In the genomic region with DNA sequence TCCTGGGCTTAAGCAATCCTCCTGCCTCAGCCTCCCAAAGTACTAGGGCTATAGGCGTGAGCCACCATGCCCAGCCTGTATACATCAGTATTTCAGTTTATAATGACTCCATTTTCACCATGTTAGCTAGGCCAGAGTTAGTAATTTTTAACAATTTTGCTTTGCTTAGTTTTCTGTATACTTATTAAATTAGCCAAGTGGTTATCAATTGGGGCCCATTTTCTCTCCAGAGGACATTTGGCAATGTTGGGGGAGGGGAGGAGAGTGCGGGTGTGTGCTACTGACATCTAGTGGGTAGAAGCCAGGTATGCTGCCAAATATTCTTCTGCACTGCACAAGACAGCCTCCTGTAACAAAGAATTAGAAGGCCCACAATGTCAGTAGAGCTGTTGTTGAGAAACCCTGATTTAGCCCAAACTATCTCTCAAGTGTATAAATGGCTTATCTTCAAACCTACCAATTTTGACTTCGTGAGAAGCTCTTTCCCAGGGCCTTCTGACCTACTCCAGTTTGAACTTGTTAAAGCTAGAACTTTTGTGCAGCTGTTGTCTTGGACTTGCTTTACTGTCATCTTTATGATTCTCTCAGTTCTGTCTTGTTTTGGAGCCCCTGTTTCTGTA, we compare ENCODE assay signal across 8 cellular contexts. TPM values are rescaled to one million over a fixed set of nuclear protein-coding genes. Genes with fewer than 3 reads are reported as not detected.
A peak's percentile ranks its signal among the peaks of the same experiment; 100 is the strongest.
DNase-seq lines count a peak whose midpoint lies in the region; ATAC-seq, FAIRE-seq and TF ChIP-seq lines count a peak whose summit lies in the region.

No MANE protein-coding gene starts in this region.

- BruUV-seq in Panc1 (replicated peaks; lab: Mats Ljungman, UMichigan) = no TSS peak

- H3K4me1 ChIP-seq in Panc1 (ENCODE audit: control insufficient read depth, insufficient read depth, low read length) = peaks cover 47% of the 10 kb centered on the region

- H3K4me3 ChIP-seq in Panc1 (ENCODE audit: low read depth in 2 of 2, low read length in 2 of 2) = no peak overlapping the region

- H3K9me3 ChIP-seq in Panc1 (ENCODE audit: control insufficient read depth, insufficient read depth, low read depth, low read length) = no peaks in the 10 kb centered on the region

- POLR2A ChIA-PET in Panc1 (lab: Charles Lee) = interaction anchor here (0.6 to 1.2 kb wide), 2 partner anchors 8 to 75 kb away, joined by 3 to 4 read pairs; no protein-coding TSS in a partner anchor

- H3K27me3 ChIP-seq in Panc1 (ENCODE audit: control insufficient read depth, insufficient read depth, low read length) = no peaks in the 10 kb centered on the region

- no peak overlapping the region for H3K27ac ChIP-seq in Panc1 (ENCODE audit: low read length)

- DNase-seq in DMS79 treated with DMSO at 0.1 percent for 48 hours (lab: John Stamatoyannopoulos, UW) (peak; percentile 53), HT-29 (ENCODE audit: low spot score) (peak; percentile 89), Panc1 (ENCODE audit: low read depth, low spot score) (no peak), germinal center (ENCODE audit: low spot score) (peak; percentile 42), putamen (ENCODE audit: low spot score) (peak; percentile 43), frontal cortex (ENCODE audit: low spot score in 2 of 2) (no peak)
- peak; percentile 21 to 33 for DNase-seq in activated T-helper 1 cell treated with anti-CD3 and anti-CD28 coated beads, Interleukin-2, amount 50 U/mL, for 16 hours (ENCODE audit: low read depth in 1 of 2, low spot score in 1 of 2)

- ATAC-seq in GM21367 (IDR thresholded peaks at IDR 0.05; ENCODE audit: unreplicated experiment) (peak; percentile 74), Panc1 (peak; percentile 89)

- intact Hi-C loops in Panc1 (cut with micrococcal nuclease; ENCODE audit: unreplicated experiment) = no loop called here

- no peak for FAIRE-seq in frontal cortex (lab: Jason Lieb, UNC)

- TF ChIP-seq CTCF in Panc1 (IDR thresholded peaks at IDR 0.05) = peak; percentile 90

- in situ Hi-C loops in Panc1 (cut with HindIII; ENCODE audit: low pct_unique_long_range_greater_than_20kb, low sequenced_read_pairs) = no loop called here

- CTCF ChIA-PET in Panc1 (lab: Charles Lee) = no interaction called here

- H3K36me3 ChIP-seq in Panc1 (ENCODE audit: control insufficient read depth, insufficient read depth, low read length) = no peaks in the 10 kb centered on the region

RNA-seq across cellular contexts. Expression of a gene that starts 7.5 kb away (rescaled TPM):
- 26.9 and 29.0 TPM in 2 replicates for total RNA-seq in HT-29 (2014; rRNA removed; shearing (Covaris generic))
- total RNA-seq in Panc1 (2021; ENCODE audit: unreplicated experiment) = 39.2 TPM
- 20.3 TPM for polyA plus RNA-seq in Panc1 (2012; ENCODE audit: insufficient read length)
- 149 TPM for total RNA-seq in frontal cortex

Comparison
In these comparisons a context has a peak if more than half of its experiments do, and no peak if none do; other contexts are left out.
1. DNase-seq: peak in DMS79 treated with DMSO at 0.1 percent for 48 hours (single experiment), HT-29 (single experiment), activated T-helper 1 cell treated with anti-CD3 and anti-CD28 coated beads, Interleukin-2, amount 50 U/mL, for 16 hours (2 of 2), germinal center (single experiment) and putamen (single experiment); none in Panc1 (single experiment) and frontal cortex (0 of 2).